Comparison of ENCODE assay signal across 8 cellular contexts in genomic region chr9:136050706-136051567, GRCh38. TPM values are rescaled to one million over a fixed set of nuclear protein-coding genes. Genes with fewer than 3 reads are reported as not detected.
DNase-seq lines count a peak whose midpoint lies in the region; ATAC-seq and TF ChIP-seq lines count a peak whose summit lies in the region.

No MANE protein-coding gene starts in this region.

- H3K9me3 ChIP-seq in T-helper 17 cell (ENCODE audit: control insufficient read depth, low read length, poor library complexity, severe bottlenecking) = no peaks in the 10 kb centered on the region

- H3K36me3 Mint-ChIP-seq in T-helper 17 cell (ENCODE audit: low read depth) = no peaks in the 10 kb centered on the region

- intact Hi-C loops in left ventricle myocardium superior (cut with micrococcal nuclease) = no loop called here

- H3K4me1 Mint-ChIP-seq in T-helper 17 cell = peaks cover 11% of the 10 kb centered on the region

- ATAC-seq in T-helper 17 cell (peak; percentile 15), left ventricle myocardium superior (no peak)

- DNase-seq in ELF-1 (ENCODE audit: low read depth, low spot score) (peak; percentile 48), T-helper 17 cell (no peak), left ventricle myocardium superior (peak; percentile 41), retinal pigment epithelial cell (ENCODE audit: low read depth) (no peak), OCI-M1 (lab: John Stamatoyannopoulos, UW) (no peak), SKM-1 (lab: John Stamatoyannopoulos, UW; ENCODE audit: unreplicated experiment) (no peak)
- DNase-seq in activated CD4-positive, CD25-positive, alpha-beta regulatory T cell (lab: John Stamatoyannopoulos, UW) = no peak
- DNase-seq in stimulated activated CD4-positive, alpha-beta T cell treated with anti-CD3 and anti-CD28 coated beads, Interleukin-2, amount 100 ng/mL, for 24 hours = no peak

- H3K27ac Mint-ChIP-seq in T-helper 17 cell = no peak overlapping the region

- TF ChIP-seq CTCF in retinal pigment epithelial cell (conservative IDR thresholded peaks at IDR 0.05; ENCODE audit: low read depth, low read length) = no peak

- H3K27me3 Mint-ChIP-seq in T-helper 17 cell = peaks cover 6% of the 10 kb centered on the region

- H3K4me3 Mint-ChIP-seq in T-helper 17 cell = peak overlapping the region; percentile 80

- peak overlapping the region; percentile 74 for H3K4me3 ChIP-seq in retinal pigment epithelial cell (ENCODE audit: low read length)

RNA-seq across cellular contexts. Expression of gene NACC2, which starts 44.2 kb away (rescaled TPM):
- 1 to 10 TPM; 5.8 to 5.9 TPM for total RNA-seq in T-helper 17 cell
- 39.1 TPM for total RNA-seq in left ventricle myocardium superior

Comparison
In these comparisons a context has a peak if more than half of its experiments do, and no peak if none do; other contexts are left out.
1. DNase-seq: peak in ELF-1 (single experiment) and left ventricle myocardium superior (single experiment); none in T-helper 17 cell (0 of 3), retinal pigment epithelial cell (single experiment), activated CD4-positive, CD25-positive, alpha-beta regulatory T cell (0 of 4), stimulated activated CD4-positive, alpha-beta T cell treated with anti-CD3 and anti-CD28 coated beads, Interleukin-2, amount 100 ng/mL, for 24 hours (0 of 2), OCI-M1 (single experiment) and SKM-1 (single experiment).